Comparison of ENCODE assay signal across 22 cellular contexts in genomic region chr1:3049905-3050304, GRCh38. TPM values are rescaled to one million over a fixed set of nuclear protein-coding genes. Genes with fewer than 3 reads are reported as not detected.
A peak's percentile ranks its signal among the peaks of the same experiment; 100 is the strongest.
DNase-seq lines count a peak whose midpoint lies in the region; ATAC-seq and TF ChIP-seq lines count a peak whose summit lies in the region.
"Had no signal": no experiment of that assay in that cellular context is flagged by ENCODE, and none has a peak within 500 bp of the region (broad histone marks: within the 10 kb centered on the region; RNA-seq: fewer than 3 reads in every experiment).

No MANE protein-coding gene starts in this region.

- peak; percentile 35 for ATAC-seq in aorta (ENCODE audit: low FRiP score)
- ATAC-seq: A549; CD8-positive, alpha-beta T cell; K562; Right ventricle myocardium inferior had no signal

- H3K36me3 ChIP-seq in aorta (ENCODE audit: control insufficient read depth in 1 of 2, insufficient read depth in 2 of 2, low read length in 1 of 2) = no peaks in the 10 kb centered on the region
- H3K36me3 ChIP-seq: Peyer's patch had no signal

- no peaks in the 10 kb centered on the region for H3K9me3 ChIP-seq in aorta (ENCODE audit: control insufficient read depth, low read length)
- H3K9me3 ChIP-seq: A549, Peyer's patch had no signal

- intact Hi-C loops in posterior vena cava (cut with DNase I) = loop anchor here in 1 of 2 donors (10.0 kb wide), 1 partner anchor 135 kb away; no protein-coding TSS in a partner anchor
- intact Hi-C loops in aorta (cut with DNase I) = loop anchor here in 1 of 2 donors (10.0 kb wide), 1 partner anchor 135 kb away; no protein-coding TSS in a partner anchor

- H3K27me3 ChIP-seq in aorta (ENCODE audit: control insufficient read depth in 1 of 2, insufficient read depth in 2 of 2, low read length in 1 of 2) = no peaks in the 10 kb centered on the region
- H3K27me3 ChIP-seq: Peyer's patch had no signal

- TF ChIP-seq CTCF in coronary artery (IDR thresholded peaks at IDR 0.05) = no peak

- H3K4me3 ChIP-seq in coronary artery (no peak overlapping the region), aorta (ENCODE audit: low read length in 2 of 2) (no peak overlapping the region)
- H3K4me3 ChIP-seq: A549, K562, Peyer's patch had no signal

- 87 to 92% methylated on average over 2 of the region's 2 CpGs for WGBS in aorta, 2 donors

- H3K27ac ChIP-seq in coronary artery = no peak overlapping the region
- no peak overlapping the region for H3K27ac ChIP-seq in aorta (ENCODE audit: low read depth in 1 of 2, low read length in 2 of 2)
- no peak overlapping the region for H3K27ac ChIP-seq in substantia nigra (ENCODE audit: low read depth, low read length, poor library complexity, severe bottlenecking)
- H3K27ac ChIP-seq: A549, Peyer's patch had no signal

- H3K4me1 ChIP-seq in aorta (ENCODE audit: control insufficient read depth in 1 of 2, insufficient read depth in 2 of 2, low read length in 2 of 2) = no peaks in the 10 kb centered on the region
- H3K4me1 ChIP-seq: A549, Peyer's patch had no signal

- peak; percentile 55 for DNase-seq in activated effector memory CD4-positive, alpha-beta T cell treated with anti-CD3 and anti-CD28 coated beads, Interleukin-2, amount 50 U/mL, for 16 hours
- DNase-seq in activated effector memory CD4-positive, alpha-beta T cell treated with Interleukin-2 at 50 U/mL for 16 hours = no peak
- peak; percentile 54 for DNase-seq in coronary artery (ENCODE audit: low spot score)
- DNase-seq in posterior vena cava (ENCODE audit: low spot score) = peak; percentile 75
- no peak for DNase-seq in aorta
- no peak for DNase-seq in OCI-M2 (lab: John Stamatoyannopoulos, UW; ENCODE audit: unreplicated experiment)
- no peak for DNase-seq in substantia nigra (lab: John Stamatoyannopoulos, UW)
- DNase-seq: Calu3; CD8-positive, alpha-beta T cell; GF-D8; GOT3; HFFc6; NCI-H1092 treated with DMSO at 0.1 percent for 48 hours; NCI-H146; NCI-H2029 treated with DMSO at 0.1 percent for 48 hours; NCI-H2171 treated with DMSO at 0.1 percent for 48 hours; NCI-H446 treated with DMSO at 0.1 percent for 48 hours had no signal

RNA-seq across cellular contexts. Expression of gene PRDM16, which starts 19.1 kb away (rescaled TPM):
- total RNA-seq in posterior vena cava (10 to 100 TPM; 15.8 to 21.1 TPM), aorta (10 to 100 TPM; 61.9 to 80.7 TPM)
- 10 to 100 TPM in 1 of 2 donors, 1 to 10 TPM in 1; 5.0 to 21.1 TPM for polyA plus RNA-seq in aorta
- total RNA-seq: CD8-positive, alpha-beta T cell; HFFc6 had no signal

RNA-seq across cellular contexts. Expression of gene ACTRT2, which starts 28.6 kb away (rescaled TPM):
- total RNA-seq in posterior vena cava (not detected), aorta (not detected)
- polyA plus RNA-seq in aorta = not detected
- total RNA-seq: Calu3; CD8-positive, alpha-beta T cell; HFFc6; K562; Peyer's patch; Right ventricle myocardium inferior had no signal
- polyA plus RNA-seq: A549, BJ, K562 had no signal

Comparison
In these comparisons a context has a peak if more than half of its experiments do, and no peak if none do; other contexts are left out.
1. DNase-seq: peak in activated effector memory CD4-positive, alpha-beta T cell treated with anti-CD3 and anti-CD28 coated beads, Interleukin-2, amount 50 U/mL, for 16 hours (single experiment), coronary artery (single experiment) and posterior vena cava (single experiment); none in activated effector memory CD4-positive, alpha-beta T cell treated with Interleukin-2 at 50 U/mL for 16 hours (single experiment), aorta (0 of 2), OCI-M2 (single experiment) and substantia nigra (0 of 49).